Comparison of ENCODE assay signal across 8 cellular contexts in the genomic region with DNA sequence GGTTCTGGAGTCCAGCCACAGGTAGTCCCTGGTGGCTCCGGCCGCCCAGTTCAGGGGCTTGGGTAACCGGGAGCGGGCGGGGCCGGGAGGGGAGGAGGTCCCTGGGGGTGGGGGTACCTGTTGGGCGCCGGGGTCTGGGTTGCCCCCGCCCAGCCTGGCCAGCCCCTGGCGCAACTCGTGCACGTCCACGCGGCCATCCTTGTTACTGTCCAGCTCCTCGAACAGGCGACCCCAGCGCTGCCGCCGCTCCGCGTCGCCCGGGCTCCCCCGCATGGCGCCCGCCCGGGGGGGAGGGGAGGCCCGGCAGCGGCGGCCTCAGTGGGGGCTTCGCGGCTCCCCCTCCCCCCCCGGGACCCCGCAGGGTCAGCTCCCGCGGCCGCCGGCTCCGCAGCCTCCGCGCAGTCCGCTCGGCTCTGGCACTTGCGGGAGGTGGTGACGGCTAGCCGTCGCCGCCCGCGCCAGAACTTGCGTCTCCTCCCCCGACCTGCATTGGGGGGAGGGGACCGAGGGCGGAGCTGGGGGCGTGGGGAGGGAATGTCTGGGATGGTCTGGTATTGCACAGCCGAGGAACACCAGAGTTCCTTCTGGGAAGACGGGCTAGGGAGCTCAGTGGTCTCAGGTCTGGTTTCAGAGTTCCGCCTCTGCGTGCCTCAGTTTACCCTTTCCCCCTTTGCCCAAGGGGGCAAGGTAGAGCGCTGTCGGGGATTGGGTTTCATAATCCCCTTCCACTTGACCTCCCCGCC. TPM values are rescaled to one million over a fixed set of nuclear protein-coding genes. Genes with fewer than 3 reads are reported as not detected.
DNase-seq lines count a peak whose midpoint lies in the region; ATAC-seq, FAIRE-seq and TF ChIP-seq lines count a peak whose summit lies in the region.

Gene SLC25A23 (minus strand): TSS at position 437 of the 743 bp plus-strand sequence. CDS start 164 bp downstream, at position 273.

- peak within 1 kb of the TSS; percentile 40 for H3K4me3 ChIP-seq in SJSA1

- peaks cover 14% of the 10 kb centered on the region for H3K4me1 ChIP-seq in SJSA1 (replicated peaks)

- peak; percentile 87 for DNase-seq in GM19239 (ENCODE audit: insufficient read length, low spot score)
- DNase-seq in HS-27A (ENCODE audit: low read depth), result peak; percentile 26
- no peak for DNase-seq in SJSA1 (ENCODE audit: low read depth in 1 of 2, low spot score in 2 of 2)
- DNase-seq in activated naive CD4-positive, alpha-beta T cell treated with anti-CD3 and anti-CD28 coated beads, Interleukin-2, amount 50 U/mL, for 72 hours (ENCODE audit: low spot score in 2 of 2), result peak in 1 of 2 donors; percentile 71
- DNase-seq in glutamatergic neuron, result peak; percentile 80
- no peak for DNase-seq in omental fat pad (ENCODE audit: low spot score)
- DNase-seq in urothelium cell line (ENCODE audit: low spot score), result peak; percentile 79

- H3K9me3 ChIP-seq in SJSA1 (replicated peaks), result no peaks in the 10 kb centered on the region

- peaks cover 6% of the 10 kb centered on the region for H3K27me3 Mint-ChIP-seq in glutamatergic neuron (ENCODE audit: unreplicated experiment)

- peaks cover 24% of the 10 kb centered on the region for H3K27me3 ChIP-seq in SJSA1 (replicated peaks)

- H3K4me3 Mint-ChIP-seq in glutamatergic neuron (ENCODE audit: unreplicated experiment), result peak within 1 kb of the TSS; percentile 98

- H3K27ac Mint-ChIP-seq in activated naive CD4-positive, alpha-beta T cell treated with anti-CD3 and anti-CD28 coated beads, Interleukin-2, amount 50 U/mL, for 72 hours, result peak within 1 kb of the TSS; percentile 47 to 96
- H3K27ac Mint-ChIP-seq in glutamatergic neuron (ENCODE audit: unreplicated experiment), result peak within 1 kb of the TSS; percentile 72

- H3K27ac ChIP-seq in C4-2B (peak within 1 kb of the TSS; percentile 73), SJSA1 (no peak within 1 kb of the TSS)

- peaks cover 4% of the 10 kb centered on the region for H3K4me1 Mint-ChIP-seq in glutamatergic neuron (ENCODE audit: low read depth, unreplicated experiment)

- peaks cover 4 to 10% of the 10 kb centered on the region in 2 donors for H3K9me3 Mint-ChIP-seq in activated naive CD4-positive, alpha-beta T cell treated with anti-CD3 and anti-CD28 coated beads, Interleukin-2, amount 50 U/mL, for 72 hours
- peaks cover 6% of the 10 kb centered on the region for H3K9me3 Mint-ChIP-seq in glutamatergic neuron (ENCODE audit: unreplicated experiment)

- H3K36me3 ChIP-seq in SJSA1, result no peaks in the 10 kb centered on the region

- no peak for TF ChIP-seq CTCF in C4-2B (conservative IDR thresholded peaks at IDR 0.05)
- no peak for TF ChIP-seq CTCF in glutamatergic neuron (IDR thresholded peaks at IDR 0.05; ENCODE audit: partially characterized antibody, unreplicated experiment)
- TF ChIP-seq CTCF in omental fat pad (IDR thresholded peaks at IDR 0.05), result no peak

- peak in 1 of 2 donors; percentile 36 for ATAC-seq in activated naive CD4-positive, alpha-beta T cell treated with anti-CD3 and anti-CD28 coated beads, Interleukin-2, amount 50 U/mL, for 72 hours
- ATAC-seq in omental fat pad (ENCODE audit: low FRiP score), result peak; percentile 16

- peaks cover 16 to 25% of the 10 kb centered on the region in 2 donors for H3K36me3 Mint-ChIP-seq in activated naive CD4-positive, alpha-beta T cell treated with anti-CD3 and anti-CD28 coated beads, Interleukin-2, amount 50 U/mL, for 72 hours
- H3K36me3 Mint-ChIP-seq in glutamatergic neuron (ENCODE audit: unreplicated experiment), result peaks cover 6% of the 10 kb centered on the region

- FAIRE-seq in GM19239 (lab: Jason Lieb, UNC), result no peak
- FAIRE-seq in urothelium cell line (lab: Jason Lieb, UNC), result peak; percentile 9

RNA-seq across cellular contexts. Expression of gene SLC25A23, which starts in this region (rescaled TPM):
- 3.9 and 5.0 TPM in 2 replicates for total RNA-seq in SJSA1 (2014; rRNA removed; shearing (Covaris generic))
- 10 to 100 TPM in 1 of 2 donors, under 1 TPM in 1; 0.96 to 36.0 TPM for total RNA-seq in activated naive CD4-positive, alpha-beta T cell treated with anti-CD3 and anti-CD28 coated beads, Interleukin-2, amount 50 U/mL, for 72 hours
- total RNA-seq in glutamatergic neuron (ENCODE audit: unreplicated experiment), result 30.2 TPM
- total RNA-seq in omental fat pad, result 10 to 100 TPM; 24.6 to 28.7 (median 26.3) TPM

Comparison
In these comparisons a context has a peak if more than half of its experiments do, and no peak if none do; other contexts are left out.
1. DNase-seq: peak in GM19239 (single experiment), HS-27A (single experiment), glutamatergic neuron (single experiment) and urothelium cell line (single experiment); none in SJSA1 (0 of 2) and omental fat pad (single experiment).